9 cellular contexts compared by ENCODE assay signal in the genomic region with DNA sequence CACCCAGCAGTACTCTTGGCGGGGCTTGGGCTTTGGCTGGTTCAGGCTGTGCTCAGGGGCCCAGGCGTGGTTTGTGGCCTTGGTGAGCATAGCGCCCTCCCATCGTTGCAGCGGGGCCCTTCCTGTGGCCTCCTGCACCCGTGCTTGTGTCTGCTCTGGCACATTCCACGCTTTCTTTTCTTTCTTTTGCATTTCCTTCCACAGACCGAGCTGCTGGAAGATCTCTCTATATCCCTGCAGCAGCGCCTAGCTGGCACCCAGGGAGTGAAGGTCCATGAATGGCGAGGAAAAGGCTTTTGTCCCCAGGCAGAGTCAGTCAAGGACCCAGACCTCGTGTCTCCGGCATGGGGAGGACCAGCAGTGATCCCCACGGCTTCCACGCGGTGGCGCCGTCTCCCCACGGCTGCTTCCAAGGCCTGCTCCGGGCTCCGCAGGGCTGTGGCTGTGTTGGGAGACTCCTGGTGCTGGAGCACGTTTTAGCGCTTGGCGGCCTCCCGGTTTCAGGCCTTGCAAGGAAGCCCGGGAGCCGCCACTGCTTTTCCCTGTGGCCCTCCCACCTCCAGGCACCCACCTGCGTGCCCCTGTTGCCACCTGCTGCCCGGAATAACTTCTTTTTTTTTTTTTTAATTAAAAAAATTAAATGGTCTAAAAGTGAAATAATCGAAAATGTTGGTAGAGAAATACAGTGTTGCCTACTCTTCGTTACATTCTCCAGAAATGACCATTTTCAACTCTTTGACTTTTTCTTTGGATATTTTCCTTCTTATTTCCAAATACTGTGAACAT. TPM values are rescaled to one million over a fixed set of nuclear protein-coding genes. Genes with fewer than 3 reads are reported as not detected.
A peak's percentile ranks its signal among the peaks of the same experiment; 100 is the strongest.
DNase-seq lines count a peak whose midpoint lies in the region; ATAC-seq and TF ChIP-seq lines count a peak whose summit lies in the region.
"Had no signal": no experiment of that assay in that cellular context is flagged by ENCODE, and none has a peak within 500 bp of the region (broad histone marks: within the 10 kb centered on the region; RNA-seq: fewer than 3 reads in every experiment).

No MANE protein-coding gene starts in this region.

- no peaks in the 10 kb centered on the region for H3K36me3 ChIP-seq in effector memory CD4-positive, alpha-beta T cell (ENCODE audit: control insufficient read depth, insufficient read depth, low read length)

- no peak overlapping the region for H3K4me3 Mint-ChIP-seq in activated CD8-positive, alpha-beta T cell treated with anti-CD3 and anti-CD28 coated beads for 36 hours
- no peak overlapping the region for H3K4me3 Mint-ChIP-seq in memory B cell

- CTCF ChIA-PET in activated CD8-positive, alpha-beta T cell treated with anti-CD3 and anti-CD28 coated beads for 36 hours (lab: Charles Lee) = interaction anchor here (0.6 to 1.4 kb wide), 7 partner anchors 12 to 365 kb away, joined by 3 to 5 read pairs (median 3); no protein-coding TSS in a partner anchor

- peaks cover 8% of the 10 kb centered on the region for H3K4me1 Mint-ChIP-seq in activated CD8-positive, alpha-beta T cell treated with anti-CD3 and anti-CD28 coated beads for 36 hours (ENCODE audit: low read depth)
- peaks cover 3% of the 10 kb centered on the region for H3K4me1 Mint-ChIP-seq in memory B cell

- POLR2A ChIA-PET in activated CD8-positive, alpha-beta T cell treated with anti-CD3 and anti-CD28 coated beads for 36 hours (lab: Charles Lee) = interaction anchor here (2.2 kb wide), 1 partner anchor 10 kb away, joined by 5 read pairs; no protein-coding TSS in a partner anchor

- DNase-seq in NCI-H748 treated with DMSO at 0.1 percent for 48 hours (lab: John Stamatoyannopoulos, UW) = peak; percentile 15
- peak; percentile 83 for DNase-seq in activated CD8-positive, alpha-beta T cell treated with anti-CD3 and anti-CD28 coated beads for 36 hours
- DNase-seq in effector memory CD4-positive, alpha-beta T cell = peak; percentile 33 to 48 (median 36)
- DNase-seq in memory B cell (ENCODE audit: low spot score in 2 of 2) = peak; percentile 19 to 32
- peak; percentile 46 for DNase-seq in stimulated activated CD8-positive, alpha-beta memory T cell treated with anti-CD3 and anti-CD28 coated beads, Interleukin-15, amount 100 ng/mL, for 24 hours (ENCODE audit: low read depth)
- DNase-seq in NCI-H146 (lab: John Stamatoyannopoulos, UW) = no peak
- DNase-seq: naive B cell had no signal

- TF ChIP-seq CTCF in activated CD8-positive, alpha-beta T cell treated with anti-CD3 and anti-CD28 coated beads for 36 hours (IDR thresholded peaks at IDR 0.05) = peak; percentile 90

- H3K36me3 Mint-ChIP-seq in activated CD8-positive, alpha-beta T cell treated with anti-CD3 and anti-CD28 coated beads for 36 hours (ENCODE audit: low read depth) = peaks cover 2% of the 10 kb centered on the region
- no peaks in the 10 kb centered on the region for H3K36me3 Mint-ChIP-seq in memory B cell

- H3K4me3 ChIP-seq in effector memory CD4-positive, alpha-beta T cell (ENCODE audit: insufficient read depth, low read depth, low read length, poor library complexity, severe bottlenecking) = no peak overlapping the region

- no peaks in the 10 kb centered on the region for H3K9me3 ChIP-seq in effector memory CD4-positive, alpha-beta T cell (ENCODE audit: control insufficient read depth, low read length)

- no peaks in the 10 kb centered on the region for H3K27me3 ChIP-seq in effector memory CD4-positive, alpha-beta T cell (replicated peaks; ENCODE audit: control insufficient read depth, insufficient read depth, low read length, poor library complexity, severe bottlenecking)

- no peaks in the 10 kb centered on the region for H3K4me1 ChIP-seq in effector memory CD4-positive, alpha-beta T cell (ENCODE audit: control insufficient read depth, insufficient read depth, low read length, poor library complexity, severe bottlenecking)

- H3K27ac ChIP-seq in effector memory CD4-positive, alpha-beta T cell (ENCODE audit: insufficient read depth, low read length, poor library complexity, severe bottlenecking) = no peak overlapping the region

- no peak overlapping the region for H3K27ac Mint-ChIP-seq in activated CD8-positive, alpha-beta T cell treated with anti-CD3 and anti-CD28 coated beads for 36 hours
- no peak overlapping the region for H3K27ac Mint-ChIP-seq in memory B cell

- intact Hi-C loops in activated CD8-positive, alpha-beta T cell treated with anti-CD3 and anti-CD28 coated beads for 36 hours (cut with micrococcal nuclease) = no loop called here

- ATAC-seq in GM18498 (IDR thresholded peaks at IDR 0.05; ENCODE audit: unreplicated experiment) (peak; percentile 84), HG03039 (IDR thresholded peaks at IDR 0.05; ENCODE audit: unreplicated experiment) (peak; percentile 56), memory B cell (ENCODE audit: low read depth) (peak; percentile 38)
- peak; percentile 98 for ATAC-seq in activated CD8-positive, alpha-beta T cell treated with anti-CD3 and anti-CD28 coated beads for 36 hours

- no peaks in the 10 kb centered on the region for H3K9me3 Mint-ChIP-seq in activated CD8-positive, alpha-beta T cell treated with anti-CD3 and anti-CD28 coated beads for 36 hours
- no peaks in the 10 kb centered on the region for H3K9me3 Mint-ChIP-seq in memory B cell

- peaks cover 8% of the 10 kb centered on the region for H3K27me3 Mint-ChIP-seq in activated CD8-positive, alpha-beta T cell treated with anti-CD3 and anti-CD28 coated beads for 36 hours
- H3K27me3 Mint-ChIP-seq in memory B cell = peaks cover 7% of the 10 kb centered on the region

RNA-seq across cellular contexts. Expression of gene GLB1L2, which starts 28.5 kb away (rescaled TPM):
- total RNA-seq in activated CD8-positive, alpha-beta T cell treated with anti-CD3 and anti-CD28 coated beads for 36 hours = 1 to 10 TPM; 4.7 to 6.0 TPM

RNA-seq across cellular contexts. Expression of gene B3GAT1, which starts 51.8 kb away (rescaled TPM):
- total RNA-seq in activated CD8-positive, alpha-beta T cell treated with anti-CD3 and anti-CD28 coated beads for 36 hours = under 1 TPM in 1 of 2 experiments, not detected in 1; 0.07 TPM

Comparison
In these comparisons a context has a peak if more than half of its experiments do, and no peak if none do; other contexts are left out.
1. ATAC-seq: peak in every context shown above with its lines; median percentile 98 in activated CD8-positive, alpha-beta T cell treated with anti-CD3 and anti-CD28 coated beads for 36 hours; 84 in GM18498; 56 in HG03039; 38 in memory B cell.